8 cellular contexts compared by ENCODE assay signal in the genomic region with DNA sequence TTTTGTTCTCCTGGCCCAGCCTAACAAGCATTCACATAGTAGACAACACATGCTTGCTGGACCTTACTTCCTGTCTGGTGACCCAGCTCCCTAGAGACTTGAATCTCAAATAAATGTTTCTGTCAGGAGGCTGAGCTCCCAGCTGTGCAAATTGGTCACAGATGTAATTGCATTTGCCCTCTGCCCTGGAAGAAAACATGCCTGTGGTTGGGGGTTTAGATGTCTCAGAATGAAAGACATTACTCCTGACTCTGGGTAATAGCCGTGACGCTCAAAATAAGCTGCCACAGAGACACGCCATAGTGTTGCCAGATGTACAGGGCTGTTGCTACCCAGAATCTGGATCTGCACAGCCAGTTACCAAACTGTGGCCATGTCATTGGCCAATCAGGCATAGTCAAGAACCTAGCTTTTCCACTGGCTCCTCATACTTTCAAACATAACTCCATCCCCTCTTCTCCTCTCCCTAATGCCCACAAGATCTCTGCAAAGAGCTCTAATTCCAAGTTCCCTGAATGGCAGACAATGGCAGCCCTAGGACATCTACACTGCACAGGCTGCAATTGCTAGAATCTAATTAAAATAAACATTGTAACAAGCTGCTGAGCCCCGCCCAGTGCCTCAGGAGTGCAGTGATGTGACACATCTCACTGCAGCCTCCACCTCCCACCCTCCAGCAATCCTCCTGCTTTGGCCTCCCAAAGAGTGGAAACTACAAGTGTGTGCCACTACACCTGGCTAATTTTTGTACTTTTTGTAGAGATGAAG. TPM values are rescaled to one million over a fixed set of nuclear protein-coding genes. Genes with fewer than 3 reads are reported as not detected.
DNase-seq lines count a peak whose midpoint lies in the region; ATAC-seq and TF ChIP-seq lines count a peak whose summit lies in the region.

No MANE protein-coding gene starts in this region.

- no peak overlapping the region for H3K27ac Mint-ChIP-seq in activated CD4-positive, alpha-beta memory T cell treated with anti-CD3 and anti-CD28 coated beads, Interleukin-2, amount 10 ng/mL, durations not matched to agents 7 days and 5 days

- POLR2A ChIA-PET in activated CD4-positive, alpha-beta memory T cell treated with anti-CD3 and anti-CD28 coated beads, Interleukin-2, amount 10 ng/mL, durations not matched to agents 7 days and 5 days (lab: Charles Lee): interaction anchor here (0.9 to 2.2 kb wide), 5 partner anchors 12 to 520 kb away, joined by 3 to 6 read pairs (median 5); partner anchors contain the start of gene MYLIP

- peak; percentile 92 for ATAC-seq in GM21619 (IDR thresholded peaks at IDR 0.05; ENCODE audit: unreplicated experiment)

- in situ Hi-C loops in KBM-7 (cut with MboI; ENCODE audit: low pct_unique_long_range_greater_than_20kb, low sequenced_read_pairs): no loop called here

- H3K4me3 ChIP-seq in GM06990 (replicated peaks; ENCODE audit: low read depth, low read length) (no peak overlapping the region), spleen (no peak overlapping the region)
- H3K4me3 ChIP-seq in effector memory CD4-positive, alpha-beta T cell (ENCODE audit: insufficient read depth, low read depth, low read length, poor library complexity, severe bottlenecking): no peak overlapping the region

- no peaks in the 10 kb centered on the region for H3K9me3 ChIP-seq in spleen
- H3K9me3 ChIP-seq in effector memory CD4-positive, alpha-beta T cell (ENCODE audit: control insufficient read depth, low read length): no peaks in the 10 kb centered on the region

- H3K27me3 Mint-ChIP-seq in activated CD4-positive, alpha-beta memory T cell treated with anti-CD3 and anti-CD28 coated beads, Interleukin-2, amount 10 ng/mL, durations not matched to agents 7 days and 5 days: peaks cover 24% of the 10 kb centered on the region

- TF ChIP-seq POLR2A in spleen (IDR thresholded peaks at IDR 0.05): no peak

- 51 to 71% (median 66%) methylated on average over 4 of the region's 4 CpGs for WGBS in spleen, 5 donors

- H3K36me3 Mint-ChIP-seq in activated CD4-positive, alpha-beta memory T cell treated with anti-CD3 and anti-CD28 coated beads, Interleukin-2, amount 10 ng/mL, durations not matched to agents 7 days and 5 days (ENCODE audit: low read depth): no peaks in the 10 kb centered on the region

- TF ChIP-seq CTCF in GM06990 (IDR thresholded peaks at IDR 0.05; ENCODE audit: insufficient read depth, low read length, poor library complexity, severe bottlenecking): no peak
- TF ChIP-seq CTCF in spleen (IDR thresholded peaks at IDR 0.05 in 8 of 11, conservative IDR thresholded peaks at IDR 0.05 in 3 of 11): no peak

- peak overlapping the region in 7 of 8 donors; percentile 8 to 53 (median 41) for H3K27ac ChIP-seq in spleen
- H3K27ac ChIP-seq in effector memory CD4-positive, alpha-beta T cell (ENCODE audit: insufficient read depth, low read length, poor library complexity, severe bottlenecking): no peak overlapping the region

- intact Hi-C loops in spleen (cut with DNase I; ENCODE audit: low total_unique reads): no loop called here

- H3K9me3 Mint-ChIP-seq in activated CD4-positive, alpha-beta memory T cell treated with anti-CD3 and anti-CD28 coated beads, Interleukin-2, amount 10 ng/mL, durations not matched to agents 7 days and 5 days: no peaks in the 10 kb centered on the region

- H3K36me3 ChIP-seq in GM06990 (ENCODE audit: control insufficient read depth, insufficient read depth, low read length) (no peaks in the 10 kb centered on the region), spleen (no peaks in the 10 kb centered on the region)
- no peaks in the 10 kb centered on the region for H3K36me3 ChIP-seq in effector memory CD4-positive, alpha-beta T cell (ENCODE audit: control insufficient read depth, insufficient read depth, low read length)

- no peak overlapping the region for H3K4me3 Mint-ChIP-seq in activated CD4-positive, alpha-beta memory T cell treated with anti-CD3 and anti-CD28 coated beads, Interleukin-2, amount 10 ng/mL, durations not matched to agents 7 days and 5 days

- peaks cover 2% of the 10 kb centered on the region for H3K4me1 Mint-ChIP-seq in activated CD4-positive, alpha-beta memory T cell treated with anti-CD3 and anti-CD28 coated beads, Interleukin-2, amount 10 ng/mL, durations not matched to agents 7 days and 5 days

- DNase-seq in GM06990 (ENCODE audit: extremely low read depth, insufficient read length): peak; percentile 81
- peak; percentile 69 for DNase-seq in KBM-7
- peak; percentile 43 for DNase-seq in dermis blood vessel endothelial cell
- no peak for DNase-seq in spleen
- no peak for DNase-seq in putamen (ENCODE audit: low spot score)
- DNase-seq in effector memory CD4-positive, alpha-beta T cell: no peak
- DNase-seq in activated CD4-positive, alpha-beta memory T cell treated with anti-CD3 and anti-CD28 coated beads, Interleukin-2, amount 10 ng/mL, durations not matched to agents 7 days and 5 days: no peak

- no peaks in the 10 kb centered on the region; the same call in 1 of the 2 replicates for H3K27me3 ChIP-seq in GM06990 (replicated peaks; ENCODE audit: control insufficient read depth, insufficient read depth, low read length)
- H3K27me3 ChIP-seq in spleen (replicated peaks in 1 of 7): peaks cover 0 to 17% (median 0%) of the 10 kb centered on the region in 7 donors
- H3K27me3 ChIP-seq in effector memory CD4-positive, alpha-beta T cell (replicated peaks; ENCODE audit: control insufficient read depth, insufficient read depth, low read length, poor library complexity, severe bottlenecking): no peaks in the 10 kb centered on the region

- peaks cover 0 to 27% (median 17%) of the 10 kb centered on the region in 6 donors for H3K4me1 ChIP-seq in spleen
- H3K4me1 ChIP-seq in effector memory CD4-positive, alpha-beta T cell (ENCODE audit: control insufficient read depth, insufficient read depth, low read length, poor library complexity, severe bottlenecking): no peaks in the 10 kb centered on the region

- CTCF ChIA-PET in activated CD4-positive, alpha-beta memory T cell treated with anti-CD3 and anti-CD28 coated beads, Interleukin-2, amount 10 ng/mL, durations not matched to agents 7 days and 5 days (lab: Charles Lee): interaction anchor here (1.0 to 3.0 kb wide), 9 partner anchors 8 to 513 kb away, joined by 3 to 41 read pairs (median 5); no protein-coding TSS in a partner anchor

RNA-seq across cellular contexts. Expression of gene GMPR, which starts 32.8 kb away (rescaled TPM):
- total RNA-seq in dermis blood vessel endothelial cell: 26.0 and 29.2 TPM in 2 replicates
- total RNA-seq in spleen: 10 to 100 TPM in 6 of 7 donors, 1 to 10 TPM in 1; 9.6 to 37.4 (median 14.0) TPM
- 10 to 100 TPM in 1 of 3 donors, 1 to 10 TPM in 2; 5.4 to 16.3 (median 6.6) TPM for polyA plus RNA-seq in spleen
- 1 to 10 TPM; 3.4 to 4.0 TPM for total RNA-seq in activated CD4-positive, alpha-beta memory T cell treated with anti-CD3 and anti-CD28 coated beads, Interleukin-2, amount 10 ng/mL, durations not matched to agents 7 days and 5 days

Comparison
In these comparisons a context has a peak if more than half of its experiments do, and no peak if none do; other contexts are left out.
1. DNase-seq: peak in GM06990 (single experiment), KBM-7 (single experiment) and dermis blood vessel endothelial cell (single experiment); none in spleen (single experiment), putamen (single experiment), effector memory CD4-positive, alpha-beta T cell (0 of 3) and activated CD4-positive, alpha-beta memory T cell treated with anti-CD3 and anti-CD28 coated beads, Interleukin-2, amount 10 ng/mL, durations not matched to agents 7 days and 5 days (single experiment).